Comparison of ENCODE assay signal across 8 cellular contexts in genomic region chr7:143884978-143885559, GRCh38. TPM values are rescaled to one million over a fixed set of nuclear protein-coding genes. Genes with fewer than 3 reads are reported as not detected.
DNase-seq lines count a peak whose midpoint lies in the region; ATAC-seq, FAIRE-seq and TF ChIP-seq lines count a peak whose summit lies in the region.

No MANE protein-coding gene starts in this region.

- 0 out of 2 replicates have a peak, but pooled peaks cover 7% of the 10 kb centered on the region for H3K9me3 ChIP-seq in SJCRH30 (replicated peaks)

- peak; percentile 90 for ATAC-seq in GM21529 (IDR thresholded peaks at IDR 0.05; ENCODE audit: unreplicated experiment)

- H3K4me3 ChIP-seq in GM12864 (ENCODE audit: low read depth, low read length) (peak overlapping the region; percentile 55), SJCRH30 (no peak overlapping the region)

- no peak for FAIRE-seq in HTR-8/SVneo (lab: Jason Lieb, UNC)

- H3K36me3 ChIP-seq in SJCRH30, result peaks cover 11% of the 10 kb centered on the region

- no peak for TF ChIP-seq CTCF in GM12864 (IDR thresholded peaks at IDR 0.05; ENCODE audit: low read depth, low read length, missing control alignments)

- H3K27me3 ChIP-seq in SJCRH30, result no peaks in the 10 kb centered on the region

- no peak overlapping the region for H3K27ac ChIP-seq in SJCRH30

- DNase-seq in GM12864 (ENCODE audit: low read depth) (no peak), HTR-8/SVneo (ENCODE audit: insufficient read length, low spot score) (peak; percentile 70), anterior cingulate cortex (lab: John Stamatoyannopoulos, UW) (peak in 57 of 58 donors; percentile 43 to 92 (median 83)), hepatic stellate cell (ENCODE audit: low spot score) (peak; percentile 84), retina (peak; percentile 92), SJCRH30 (no peak), cortex of kidney (lab: John Stamatoyannopoulos, UW) (no peak)

- H3K4me1 ChIP-seq in SJCRH30, result no peaks in the 10 kb centered on the region

RNA-seq across cellular contexts. Expression of gene TCAF1, which starts 16.9 kb away (rescaled TPM):
- total RNA-seq in SJCRH30 (2014; rRNA removed; shearing (Covaris generic)), result 69.1 and 72.2 TPM in 2 replicates

RNA-seq across cellular contexts. Expression of gene OR2F2, which starts 50.0 kb away (rescaled TPM):
- not detected in 2 replicates for total RNA-seq in SJCRH30 (2014; rRNA removed; shearing (Covaris generic))

Comparison
In these comparisons a context has a peak if more than half of its experiments do, and no peak if none do; other contexts are left out.
1. DNase-seq: peak in HTR-8/SVneo (single experiment), anterior cingulate cortex (57 of 58), hepatic stellate cell (single experiment) and retina (single experiment); none in GM12864 (single experiment), SJCRH30 (0 of 2) and cortex of kidney (single experiment).